ENCODE assay signal across 1 cellular context in the genomic region with DNA sequence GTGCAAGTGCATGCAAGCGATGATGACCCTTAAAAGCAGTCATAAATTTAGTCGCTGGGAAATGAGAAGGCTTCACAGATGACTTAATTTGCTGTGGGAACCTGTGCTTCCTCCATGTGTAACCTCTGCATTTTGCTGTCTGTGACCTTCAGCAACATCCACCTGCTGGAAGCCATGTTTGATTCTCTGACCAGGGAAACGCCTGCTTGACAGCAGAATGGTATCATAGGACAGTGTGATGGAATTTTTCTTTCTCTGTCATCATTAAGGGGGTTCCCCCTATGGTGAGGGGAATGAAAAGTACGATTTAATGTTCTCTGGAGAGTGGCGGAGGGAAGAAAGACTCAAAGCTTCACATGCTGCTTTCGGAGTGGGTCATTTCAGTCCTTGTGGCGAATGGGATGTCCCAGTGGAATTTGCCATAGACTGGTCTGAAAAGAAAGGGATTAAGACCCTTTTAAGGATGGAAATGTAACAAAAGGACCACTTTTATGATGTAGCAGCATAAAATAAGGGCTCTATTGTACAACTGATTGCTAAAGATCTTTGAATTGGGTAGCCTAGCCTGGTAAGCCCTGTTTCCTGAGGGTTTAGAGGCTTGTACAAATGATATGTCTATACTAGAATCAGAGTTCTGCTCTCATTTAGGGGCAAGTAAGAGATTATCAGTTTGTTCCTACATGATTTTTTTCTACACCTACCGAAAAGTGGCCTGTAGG.
TF ChIP-seq lines count a peak whose summit lies in the region.

No MANE protein-coding gene starts in this region.

TF ChIP-seq in GM23338, 12 proteins besides CTCF, POLR2A, EP300 and RAD21 (continued from another document):
- TF ChIP-seq, protein P1, sequence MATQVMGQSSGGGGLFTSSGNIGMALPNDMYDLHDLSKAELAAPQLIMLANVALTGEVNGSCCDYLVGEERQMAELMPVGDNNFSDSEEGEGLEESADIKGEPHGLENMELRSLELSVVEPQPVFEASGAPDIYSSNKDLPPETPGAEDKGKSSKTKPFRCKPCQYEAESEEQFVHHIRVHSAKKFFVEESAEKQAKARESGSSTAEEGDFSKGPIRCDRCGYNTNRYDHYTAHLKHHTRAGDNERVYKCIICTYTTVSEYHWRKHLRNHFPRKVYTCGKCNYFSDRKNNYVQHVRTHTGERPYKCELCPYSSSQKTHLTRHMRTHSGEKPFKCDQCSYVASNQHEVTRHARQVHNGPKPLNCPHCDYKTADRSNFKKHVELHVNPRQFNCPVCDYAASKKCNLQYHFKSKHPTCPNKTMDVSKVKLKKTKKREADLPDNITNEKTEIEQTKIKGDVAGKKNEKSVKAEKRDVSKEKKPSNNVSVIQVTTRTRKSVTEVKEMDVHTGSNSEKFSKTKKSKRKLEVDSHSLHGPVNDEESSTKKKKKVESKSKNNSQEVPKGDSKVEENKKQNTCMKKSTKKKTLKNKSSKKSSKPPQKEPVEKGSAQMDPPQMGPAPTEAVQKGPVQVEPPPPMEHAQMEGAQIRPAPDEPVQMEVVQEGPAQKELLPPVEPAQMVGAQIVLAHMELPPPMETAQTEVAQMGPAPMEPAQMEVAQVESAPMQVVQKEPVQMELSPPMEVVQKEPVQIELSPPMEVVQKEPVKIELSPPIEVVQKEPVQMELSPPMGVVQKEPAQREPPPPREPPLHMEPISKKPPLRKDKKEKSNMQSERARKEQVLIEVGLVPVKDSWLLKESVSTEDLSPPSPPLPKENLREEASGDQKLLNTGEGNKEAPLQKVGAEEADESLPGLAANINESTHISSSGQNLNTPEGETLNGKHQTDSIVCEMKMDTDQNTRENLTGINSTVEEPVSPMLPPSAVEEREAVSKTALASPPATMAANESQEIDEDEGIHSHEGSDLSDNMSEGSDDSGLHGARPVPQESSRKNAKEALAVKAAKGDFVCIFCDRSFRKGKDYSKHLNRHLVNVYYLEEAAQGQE (IDR thresholded peaks at IDR 0.05; ENCODE audit: unreplicated experiment), result no peak
- TF ChIP-seq CREB1 (CRISPR knock-in tag; IDR thresholded peaks at IDR 0.05; ENCODE audit: low read depth) (no peak), POLR2AphosphoS5 (IDR thresholded peaks at IDR 0.05; ENCODE audit: low read depth) (no peak), ZNF462 (CRISPR knock-in tag; IDR thresholded peaks at IDR 0.05) (no peak)
TF ChIP-seq in GM23338: peak in this region for 0.
